In genomic region chr10:59708816-59709471, GRCh38 we compare ENCODE assay signal across 1 cellular context.
TF ChIP-seq lines count a peak whose summit lies in the region.

No MANE protein-coding gene starts in this region.

TF ChIP-seq in K562, 482 proteins besides CTCF, POLR2A, EP300 and RAD21:
- TF ChIP-seq RBBP5 (IDR thresholded peaks at IDR 0.05; ENCODE audit: borderline replicate concordance, insufficient read depth, low read length, poor library complexity, severe bottlenecking) (peak; percentile 33), E2F6 (IDR thresholded peaks at IDR 0.05; ENCODE audit: borderline replicate concordance in 1 of 2, extremely low read depth in 1 of 2, insufficient read depth in 1 of 2, insufficient read length in 1 of 2, low read depth in 1 of 2, low read length in 1 of 2, poor library complexity in 1 of 2, severe bottlenecking in 1 of 2) (peak in 1 of 2 experiments; percentile 49), ARID3A (IDR thresholded peaks at IDR 0.05; ENCODE audit: borderline replicate concordance, low read depth, low read length) (no peak)
